Comparison of ENCODE assay signal across 8 cellular contexts in genomic region chr2:60426341-60426740, GRCh38.
"Had no signal": no experiment of that assay in that cellular context is flagged by ENCODE, and none has a peak within 500 bp of the region (broad histone marks: within the 10 kb centered on the region; RNA-seq: fewer than 3 reads in every experiment).

No MANE protein-coding gene starts in this region.

- FAIRE-seq: G401.6, GM12878, GM12891, GM12892, GM18507, GM19239 had no signal

- DNase-seq: GDM1, GF-D8 had no signal

- H3K4me3 ChIP-seq: GM12878 had no signal

- ATAC-seq: GM12878 had no signal
